1 cellular context compared by ENCODE assay signal in the genomic region with DNA sequence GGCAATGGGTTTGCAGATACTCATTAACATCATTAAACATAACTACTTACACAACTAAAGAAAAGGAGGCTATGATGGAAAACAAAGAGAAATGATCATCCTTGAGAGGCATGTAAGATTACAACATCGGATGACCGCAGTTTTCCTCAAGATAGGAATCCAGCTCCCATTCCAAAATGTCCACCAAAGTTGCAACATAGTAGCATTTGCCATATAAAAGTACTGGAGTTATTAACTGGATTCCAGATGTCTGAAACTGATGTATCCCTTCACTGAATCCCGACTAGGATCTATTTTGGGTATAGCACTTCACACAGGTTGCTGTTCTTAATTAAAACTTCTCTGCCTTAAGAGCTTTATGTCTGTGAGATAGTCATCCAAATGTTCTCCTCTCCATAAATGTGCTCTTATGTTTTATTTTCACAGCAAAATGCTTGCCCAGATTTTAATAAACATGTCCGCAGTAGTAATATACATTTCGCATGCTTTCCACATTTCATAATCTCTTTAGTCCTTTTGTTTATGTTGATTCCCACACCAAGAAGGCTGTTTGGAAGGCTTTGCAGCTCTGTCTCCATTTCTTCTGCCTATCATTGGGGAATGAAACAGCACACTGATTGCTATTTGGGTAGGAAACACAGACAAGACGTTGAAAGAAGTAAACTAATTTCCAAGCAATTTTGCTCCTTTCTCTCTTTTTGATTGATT.
TF ChIP-seq lines count a peak whose summit lies in the region.

No MANE protein-coding gene starts in this region.

TF ChIP-seq in IMR-90, 13 proteins besides CTCF, POLR2A, EP300 and RAD21:
- no peak for TF ChIP-seq SMC3 (IDR thresholded peaks at IDR 0.05; ENCODE audit: low read depth, low read length)
- peak; percentile 98 for TF ChIP-seq CEBPB (IDR thresholded peaks at IDR 0.05; ENCODE audit: low read depth, low read length)
- TF ChIP-seq RCOR1 (IDR thresholded peaks at IDR 0.05; ENCODE audit: insufficient replicate concordance, low read length): peak; percentile 34
- TF ChIP-seq, protein P1, sequence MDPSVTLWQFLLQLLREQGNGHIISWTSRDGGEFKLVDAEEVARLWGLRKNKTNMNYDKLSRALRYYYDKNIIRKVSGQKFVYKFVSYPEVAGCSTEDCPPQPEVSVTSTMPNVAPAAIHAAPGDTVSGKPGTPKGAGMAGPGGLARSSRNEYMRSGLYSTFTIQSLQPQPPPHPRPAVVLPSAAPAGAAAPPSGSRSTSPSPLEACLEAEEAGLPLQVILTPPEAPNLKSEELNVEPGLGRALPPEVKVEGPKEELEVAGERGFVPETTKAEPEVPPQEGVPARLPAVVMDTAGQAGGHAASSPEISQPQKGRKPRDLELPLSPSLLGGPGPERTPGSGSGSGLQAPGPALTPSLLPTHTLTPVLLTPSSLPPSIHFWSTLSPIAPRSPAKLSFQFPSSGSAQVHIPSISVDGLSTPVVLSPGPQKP (IDR thresholded peaks at IDR 0.05; ENCODE audit: borderline replicate concordance, low read depth, low read length): no peak
